In genomic region chr1:151980287-151981177, GRCh38 we compare ENCODE assay signal across 11 cellular contexts. TPM values are rescaled to one million over a fixed set of nuclear protein-coding genes. Genes with fewer than 3 reads are reported as not detected.
DNase-seq lines count a peak whose midpoint lies in the region; ATAC-seq lines count a peak whose summit lies in the region.
"Had no signal": no experiment of that assay in that cellular context is flagged by ENCODE, and none has a peak within 500 bp of the region (broad histone marks: within the 10 kb centered on the region; RNA-seq: fewer than 3 reads in every experiment).

No MANE protein-coding gene starts in this region.

- no peak overlapping the region for H2BK15ac ChIP-seq in mesenchymal stem cell (ENCODE audit: low read depth, poor library complexity, severe bottlenecking)

- no peak overlapping the region for H2BK5ac ChIP-seq in mesenchymal stem cell (ENCODE audit: low read depth, low read length, poor library complexity, severe bottlenecking)

- no peak overlapping the region for H4K8ac ChIP-seq in mesenchymal stem cell (ENCODE audit: low read length)

- H3K4me1 ChIP-seq in mesenchymal stem cell (ENCODE audit: control insufficient read depth, insufficient read depth, low read depth, low read length), result peaks cover 15% of the 10 kb centered on the region

- peak overlapping the region; percentile 92 for H3K27ac ChIP-seq in mesenchymal stem cell (ENCODE audit: low read length, poor library complexity, severe bottlenecking)

- no peak overlapping the region for H2AFZ ChIP-seq in mesenchymal stem cell (ENCODE audit: low read depth, low read length)

- DNase-seq in Right ventricle myocardium inferior (ENCODE audit: missing footprints) (no peak), cardiac septum (ENCODE audit: low spot score) (no peak), dermis blood vessel endothelial cell (peak; percentile 84), mesenchymal stem cell (no peak), H7 (no peak), Ammon's horn (ENCODE audit: low spot score) (no peak), NCI-H187 treated with DMSO at 0.1 percent for 48 hours (lab: John Stamatoyannopoulos, UW) (no peak)
- DNase-seq: Karpas-422; stimulated activated CD4-positive, alpha-beta T cell treated with anti-CD3 and anti-CD28 coated beads, Interleukin-4, amount 100 ng/mL, for 24 hours had no signal

- intact Hi-C loops in Right ventricle myocardium inferior (cut with DNase I), result no loop called here
- intact Hi-C loops in cardiac septum (cut with DNase I), result no loop called here

- peaks cover 16 to 48% of the 10 kb centered on the region in 2 experiments for H3K36me3 ChIP-seq in mesenchymal stem cell (ENCODE audit: control insufficient read depth in 1 of 2, insufficient read depth in 2 of 2, low read depth in 1 of 2, low read length in 2 of 2)
- H3K36me3 ChIP-seq in H7 (replicated peaks; ENCODE audit: control insufficient read depth, insufficient read depth, low read length), result peaks cover 8% of the 10 kb centered on the region

- H3K9me3 ChIP-seq in mesenchymal stem cell (ENCODE audit: control insufficient read depth, low read length), result no peaks in the 10 kb centered on the region

- H2BK120ac ChIP-seq in mesenchymal stem cell (ENCODE audit: low read depth, low read length), result no peak overlapping the region

- no peak overlapping the region for H3K23ac ChIP-seq in mesenchymal stem cell (ENCODE audit: low read length in 2 of 2)

- H3K9ac ChIP-seq in mesenchymal stem cell (ENCODE audit: low read length), result peak overlapping the region; percentile 83

- no peak overlapping the region for H3K4me2 ChIP-seq in mesenchymal stem cell (ENCODE audit: low read length, poor library complexity, severe bottlenecking)

- no peak overlapping the region for H2BK12ac ChIP-seq in mesenchymal stem cell (ENCODE audit: low read length in 2 of 2)

- no peaks in the 10 kb centered on the region for H3K27me3 ChIP-seq in mesenchymal stem cell (ENCODE audit: control insufficient read depth in 1 of 2, insufficient read depth in 1 of 2, low read length in 2 of 2)
- no peaks in the 10 kb centered on the region for H3K27me3 ChIP-seq in H7 (ENCODE audit: control insufficient read depth, insufficient read depth, low read length)

- ATAC-seq in Right ventricle myocardium inferior, result peak; percentile 77
- no peak for ATAC-seq in GM19463 (IDR thresholded peaks at IDR 0.05; ENCODE audit: unreplicated experiment)

- no peak overlapping the region for H3K4ac ChIP-seq in mesenchymal stem cell (ENCODE audit: low read depth in 1 of 2, low read length in 2 of 2)

- H4K91ac ChIP-seq in mesenchymal stem cell (ENCODE audit: low read length), result no peak overlapping the region

- peak overlapping the region in 1 of 2 experiments; percentile 19 for H3K18ac ChIP-seq in mesenchymal stem cell (ENCODE audit: low read depth in 1 of 2, low read length in 2 of 2)

- H3K79me1 ChIP-seq in mesenchymal stem cell (replicated peaks; ENCODE audit: low read length, poor library complexity, severe bottlenecking), result peaks cover 10% of the 10 kb centered on the region

- no peak overlapping the region for H3K14ac ChIP-seq in mesenchymal stem cell (ENCODE audit: low read length in 2 of 2)

- 87% methylated on average over 2 of the region's 5 CpGs for WGBS in mesenchymal stem cell

- peak overlapping the region; percentile 91 for H2AK5ac ChIP-seq in mesenchymal stem cell (ENCODE audit: low read length, severe bottlenecking)

- H3K4me3 ChIP-seq in mesenchymal stem cell (ENCODE audit: insufficient read depth in 1 of 2, low read depth in 1 of 2, low read length in 2 of 2), result peak overlapping the region in 1 of 2 experiments; percentile 10
- no peak overlapping the region for H3K4me3 ChIP-seq in H7 (ENCODE audit: insufficient read depth, low read depth, low read length)
- H3K4me3 ChIP-seq: lung had no signal

RNA-seq across cellular contexts. Expression of gene S100A10, which starts 13.1 kb away (rescaled TPM):
- total RNA-seq in Right ventricle myocardium inferior (290 TPM), cardiac septum (131 TPM), dermis blood vessel endothelial cell (148 and 239 TPM in 2 replicates)
- 743 TPM for polyA plus RNA-seq in mesenchymal stem cell (2013, experiment 1 of 2)
- 740 TPM for polyA plus RNA-seq in mesenchymal stem cell (2013, experiment 2 of 2)
- total RNA-seq in H7 (2014; rRNA removed; shearing (Covaris generic)), result 102 and 116 TPM in 2 replicates

RNA-seq across cellular contexts. Expression of gene S100A11, which starts 56.3 kb away (rescaled TPM):
- total RNA-seq in Right ventricle myocardium inferior, result 92.0 TPM
- 90.8 TPM for total RNA-seq in cardiac septum
- 12.3 and 24.6 TPM in 2 replicates for total RNA-seq in dermis blood vessel endothelial cell
- 2,510 TPM for polyA plus RNA-seq in mesenchymal stem cell (2013, experiment 1 of 2)
- 2,559 TPM for polyA plus RNA-seq in mesenchymal stem cell (2013, experiment 2 of 2)
- total RNA-seq in H7 (2014; rRNA removed; shearing (Covaris generic)), result 474 and 597 TPM in 2 replicates
